ENCODE assay signal across 11 cellular contexts in the genomic region with DNA sequence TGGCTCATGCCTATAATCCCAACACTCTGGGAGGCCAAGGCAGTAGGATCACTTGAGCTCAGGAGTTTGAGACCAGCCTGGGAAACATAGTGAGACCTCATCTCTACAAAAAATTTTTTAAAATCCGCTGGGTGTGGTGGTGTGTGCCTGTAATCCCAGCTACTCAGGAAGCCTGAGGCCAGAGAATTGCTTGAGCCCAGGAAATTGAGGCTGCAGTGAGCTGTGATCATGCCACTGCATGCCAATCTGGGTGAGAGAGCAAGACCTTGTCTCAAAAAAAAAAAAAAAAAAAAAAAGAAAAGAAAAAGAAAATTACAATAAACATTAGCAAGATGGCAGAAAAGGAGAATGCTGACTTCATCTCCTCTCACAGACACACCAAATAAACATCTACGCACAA. TPM values are rescaled to one million over a fixed set of nuclear protein-coding genes. Genes with fewer than 3 reads are reported as not detected.
A peak's percentile ranks its signal among the peaks of the same experiment; 100 is the strongest.
DNase-seq lines count a peak whose midpoint lies in the region; TF ChIP-seq lines count a peak whose summit lies in the region.
"Not testable (repeated sequence)": the region's sequence is repeated elsewhere in the genome, so short reads cannot be mapped to it uniquely, and the experiment has no call there.
"Had no signal": no experiment of that assay in that cellular context is flagged by ENCODE, and none has a peak within 500 bp of the region (broad histone marks: within the 10 kb centered on the region; RNA-seq: fewer than 3 reads in every experiment).

No MANE protein-coding gene starts in this region.

- not testable (repeated sequence) for H3K4me3 Mint-ChIP-seq in H9; endothelial cell (ENCODE audit: unreplicated experiment); mesothelial cell of epicardium

- not testable (repeated sequence) for H4K8ac ChIP-seq in H9 (replicated peaks; ENCODE audit: insufficient read length, low read depth, low read length); neuronal stem cell (ENCODE audit: low read depth, low read length)

- in situ Hi-C loops in mammary epithelial cell (cut with MboI; ENCODE audit: low sequenced_read_pairs in 2 of 2) = not testable (repeated sequence)

- H3K36me3 ChIP-seq in BLaER1 treated with 17β-estradiol and CSF1 and Interleukin-3, amounts not matched to agents 10 nM and 100 nM; SJSA1; mammary epithelial cell (ENCODE audit: insufficient read depth, low read length); iPS-20b (ENCODE audit: insufficient read depth, low read depth, low read length); neuronal stem cell (replicated peaks in 1 of 2; ENCODE audit: control insufficient read depth in 2 of 2, insufficient read depth in 2 of 2, low read length in 2 of 2): not testable (repeated sequence)

- not testable (repeated sequence) for H3T11ph ChIP-seq in H9 (ENCODE audit: low read length)

- H3K79me2 ChIP-seq in H9 (ENCODE audit: insufficient read depth, low read length); mammary epithelial cell (ENCODE audit: insufficient read depth, low read length): not testable (repeated sequence)

- intact Hi-C loops in mammary epithelial cell (cut with micrococcal nuclease) = not testable (repeated sequence)

- not testable (repeated sequence) for H4K91ac ChIP-seq in H9 (ENCODE audit: insufficient read length, low read depth, low read length); neuronal stem cell (ENCODE audit: low read depth, low read length, poor library complexity)

- CTCF ChIA-PET in mammary epithelial cell (lab: Charles Lee; ENCODE audit: low non-redundant PET) = interaction anchor here (0.7 kb wide), 1 partner anchor 51 kb away, joined by 13 read pairs; no protein-coding TSS in a partner anchor

- not testable (repeated sequence) for H2BK20ac ChIP-seq in H9 (ENCODE audit: low read depth, low read length, poor library complexity, severe bottlenecking)

- peak overlapping the region; percentile 65 for H2AFZ ChIP-seq in H9 (ENCODE audit: low read length)
- H2AFZ ChIP-seq in mammary epithelial cell (ENCODE audit: low read depth, low read length) = peak overlapping the region; percentile 24
- H2AFZ ChIP-seq in neuronal stem cell (ENCODE audit: low read length) = peak overlapping the region; percentile 54

- H3K27me3 Mint-ChIP-seq in H9 (ENCODE audit: low read depth); endothelial cell (ENCODE audit: unreplicated experiment); mesothelial cell of epicardium (ENCODE audit: low read depth): not testable (repeated sequence)

- H4K20me1 ChIP-seq in BLaER1 treated with 17β-estradiol and CSF1 and Interleukin-3, amounts not matched to agents 10 nM and 100 nM; H9 (ENCODE audit: control insufficient read depth, insufficient read depth, insufficient read length); mammary epithelial cell (ENCODE audit: insufficient read depth, low read length): not testable (repeated sequence)

- H3K4me2 ChIP-seq in BLaER1 treated with 17β-estradiol and CSF1 and Interleukin-3, amounts not matched to agents 10 nM and 100 nM = peak overlapping the region; percentile 20 to 58 (median 30); a peak in 18 of 22 replicates
- not testable (repeated sequence) for H3K4me2 ChIP-seq in H9 (ENCODE audit: insufficient read depth, insufficient read length, low read length); mammary epithelial cell (ENCODE audit: insufficient read depth, low read depth, low read length); neuronal stem cell (ENCODE audit: insufficient read depth, low read length, poor library complexity, severe bottlenecking)

- H3K9ac ChIP-seq in BLaER1 treated with 17β-estradiol and CSF1 and Interleukin-3, amounts not matched to agents 10 nM and 100 nM; mammary epithelial cell (ENCODE audit: insufficient read depth, low read length); neuronal stem cell (ENCODE audit: low read depth, low read length, poor library complexity): not testable (repeated sequence)
- peak overlapping the region; percentile 7 for H3K9ac ChIP-seq in H9 (ENCODE audit: extremely low read depth, insufficient read length, low read length)
- peak overlapping the region; percentile 19; the same call in 1 of the 2 replicates for H3K9ac ChIP-seq in iPS-20b (ENCODE audit: low read depth, low read length)

- not testable (repeated sequence) for H2BK12ac ChIP-seq in H9 (ENCODE audit: insufficient read length, low read depth, low read length); neuronal stem cell (ENCODE audit: low read length)

- H3K27ac ChIP-seq in BLaER1 treated with 17β-estradiol and CSF1 and Interleukin-3, amounts not matched to agents 10 nM and 100 nM; H9 (ENCODE audit: insufficient read length, low read depth, low read length); mammary epithelial cell (ENCODE audit: insufficient read depth, low read depth, low read length); iPS-20b (ENCODE audit: low read length); neuronal stem cell (replicated peaks; ENCODE audit: low read length): not testable (repeated sequence)
- peak overlapping the region; percentile 92 for H3K27ac ChIP-seq in SJSA1

- not testable (repeated sequence) for H3K23ac ChIP-seq in H9 (ENCODE audit: insufficient read length, low read depth, low read length); neuronal stem cell (ENCODE audit: low read depth, low read length, poor library complexity)

- H2BK15ac ChIP-seq in H9 (ENCODE audit: low read depth, low read length); neuronal stem cell (ENCODE audit: low read length): not testable (repeated sequence)

- peaks cover 20 to 42% (median 29%) of the 10 kb centered on the region in 11 experiments for H3K9me3 ChIP-seq in BLaER1 treated with 17β-estradiol and CSF1 and Interleukin-3, amounts not matched to agents 10 nM and 100 nM (replicated peaks in 1 of 11)
- H3K9me3 ChIP-seq in H9 (ENCODE audit: control insufficient read depth, low read depth, low read length); SJSA1 (replicated peaks); mammary epithelial cell (replicated peaks; ENCODE audit: insufficient read depth, low read length); iPS-20b (ENCODE audit: insufficient read depth, low read depth, low read length); neuronal stem cell (replicated peaks in 1 of 2; ENCODE audit: control insufficient read depth in 2 of 2, insufficient read depth in 1 of 2, low read depth in 1 of 2, low read length in 2 of 2): not testable (repeated sequence)

- not testable (repeated sequence) for BruUV-seq in mammary epithelial cell (replicated peaks; lab: Mats Ljungman, UMichigan)

- dilution Hi-C loops in mammary epithelial cell (cut with HindIII; ENCODE audit: low sequenced_read_pairs) = not testable (repeated sequence)

- H3K9me3 Mint-ChIP-seq in H9 (peaks cover 8 to 15% of the 10 kb centered on the region in 2 experiments), mesothelial cell of epicardium (peaks cover 26% of the 10 kb centered on the region)
- H3K9me3 Mint-ChIP-seq in endothelial cell (ENCODE audit: unreplicated experiment) = not testable (repeated sequence)

- not testable (repeated sequence) for H4K5ac ChIP-seq in H9 (ENCODE audit: insufficient read length, low read depth, low read length)

- not testable (repeated sequence) for H3K18ac ChIP-seq in H9 (ENCODE audit: insufficient read length, low read depth, low read length); neuronal stem cell (ENCODE audit: low read length)

- H3K27me3 ChIP-seq in BLaER1 treated with 17β-estradiol and CSF1 and Interleukin-3, amounts not matched to agents 10 nM and 100 nM; H9 (ENCODE audit: insufficient read depth, low read length); SJSA1 (replicated peaks); mammary epithelial cell (ENCODE audit: insufficient read depth, low read length); iPS-20b (ENCODE audit: insufficient read depth, low read length); neuronal stem cell (ENCODE audit: control insufficient read depth in 3 of 3, insufficient read depth in 3 of 3, low read depth in 1 of 3, low read length in 3 of 3): not testable (repeated sequence)

- not testable (repeated sequence) for H3K36me3 Mint-ChIP-seq in H9 (ENCODE audit: insufficient read depth in 1 of 3, low read depth in 3 of 3); endothelial cell (ENCODE audit: low read depth, unreplicated experiment)
- H3K36me3 Mint-ChIP-seq in mesothelial cell of epicardium = peaks cover 12% of the 10 kb centered on the region

- H3K23me2 ChIP-seq in H9 (ENCODE audit: insufficient read length, low read depth, low read length, poor library complexity, severe bottlenecking) = not testable (repeated sequence)

- WGBS in H9 (ENCODE audit: extremely low coverage, insufficient read length, low lambda C conversion rate) = no CpG with 5 or more reads among the region's 2 CpGs
- 75% methylated on average over 2 of the region's 2 CpGs for WGBS in mammary epithelial cell (ENCODE audit: low coverage, missing lambda C conversion rate)
- WGBS in neuronal stem cell (ENCODE audit: extremely low coverage in 2 of 2, insufficient read length in 2 of 2, insufficient replicate concordance in 1 of 2), 2 donors = no CpG with 5 or more reads among the region's 2 CpGs

- H3K4me1 Mint-ChIP-seq in H9 = peaks cover 18 to 21% of the 10 kb centered on the region in 2 experiments
- H3K4me1 Mint-ChIP-seq in endothelial cell (ENCODE audit: unreplicated experiment) = peaks cover 16% of the 10 kb centered on the region
- H3K4me1 Mint-ChIP-seq in mesothelial cell of epicardium = not testable (repeated sequence)

- peaks cover 26 to 48% (median 38%) of the 10 kb centered on the region in 10 experiments for H3K4me1 ChIP-seq in BLaER1 treated with 17β-estradiol and CSF1 and Interleukin-3, amounts not matched to agents 10 nM and 100 nM
- not testable (repeated sequence) for H3K4me1 ChIP-seq in H9 (ENCODE audit: insufficient read depth, low read length); mammary epithelial cell (ENCODE audit: insufficient read depth, low read length); neuronal stem cell (ENCODE audit: control insufficient read depth in 2 of 2, insufficient read depth in 1 of 2, low read depth in 1 of 2, low read length in 2 of 2)
- H3K4me1 ChIP-seq in SJSA1 (replicated peaks) = peaks cover 31% of the 10 kb centered on the region
- peaks cover 23% of the 10 kb centered on the region for H3K4me1 ChIP-seq in iPS-20b (ENCODE audit: insufficient read depth, low read length)

- not testable (repeated sequence) for H2AK5ac ChIP-seq in H9 (ENCODE audit: insufficient read length, low read length); neuronal stem cell (ENCODE audit: low read depth, low read length)

- not testable (repeated sequence) for H3K79me1 ChIP-seq in H9 (ENCODE audit: insufficient read depth, low read depth, low read length, poor library complexity, severe bottlenecking); neuronal stem cell (ENCODE audit: low read depth, low read length)

- not testable (repeated sequence) for H3K4me3 ChIP-seq in BLaER1 treated with 17β-estradiol and CSF1 and Interleukin-3, amounts not matched to agents 10 nM and 100 nM; SJSA1; mammary epithelial cell (replicated peaks in 1 of 3; ENCODE audit: insufficient read depth in 1 of 3, low read depth in 2 of 3, low read length in 3 of 3); iPS-20b (ENCODE audit: low read length); neuronal stem cell (ENCODE audit: low read length in 2 of 2)

- DNase-seq in H9; mammary epithelial cell; endothelial cell (ENCODE audit: low spot score); mesothelial cell of epicardium (ENCODE audit: low spot score in 2 of 2, unreplicated experiment in 2 of 2); neuronal stem cell (ENCODE audit: low spot score): not testable (repeated sequence)
- peak in 1 of 2 experiments; percentile 60 for DNase-seq in SJSA1 (ENCODE audit: low read depth in 1 of 2, low spot score in 2 of 2)

- H3K27ac Mint-ChIP-seq in H9 (peak overlapping the region in 2 of 3 experiments; percentile 72 to 77; a peak in 4 of 7 replicates), endothelial cell (ENCODE audit: unreplicated experiment) (peak overlapping the region; percentile 99), mesothelial cell of epicardium (peak overlapping the region; percentile 49)

- H3K56ac ChIP-seq in H9 (ENCODE audit: insufficient read length, low read depth, low read length) = not testable (repeated sequence)

- not testable (repeated sequence) for H2BK5ac ChIP-seq in H9 (ENCODE audit: insufficient read length, low read length); neuronal stem cell (ENCODE audit: low read length)

- H2BK120ac ChIP-seq in H9 (ENCODE audit: low read depth, low read length, poor library complexity, severe bottlenecking); neuronal stem cell (ENCODE audit: low read depth, low read length): not testable (repeated sequence)

- not testable (repeated sequence) for H3K4ac ChIP-seq in H9 (ENCODE audit: low read depth, low read length); neuronal stem cell (ENCODE audit: low read length)

- H3K14ac ChIP-seq in H9 (ENCODE audit: insufficient read depth, low read length); neuronal stem cell (ENCODE audit: low read length): not testable (repeated sequence)

- TF ChIP-seq CTCF in H9 (conservative IDR thresholded peaks at IDR 0.05); mammary epithelial cell (conservative IDR thresholded peaks at IDR 0.05 in 1 of 2, IDR thresholded peaks at IDR 0.05 in 1 of 2; ENCODE audit: extremely low read depth in 1 of 2, insufficient read depth in 1 of 2, low read depth in 1 of 2, low read length in 2 of 2); endothelial cell (IDR thresholded peaks at IDR 0.05; ENCODE audit: unreplicated experiment); mesothelial cell of epicardium (IDR thresholded peaks at IDR 0.05; ENCODE audit: unreplicated experiment): not testable (repeated sequence)

RNA-seq across cellular contexts. Expression of gene MYLK3, which starts 36.4 kb away (rescaled TPM):
- total RNA-seq in H9 (2021) = 0.39 and 0.90 TPM in 2 replicates
- total RNA-seq in SJSA1 (2014; rRNA removed; shearing (Covaris generic)) = 0.13 TPM in 1 of 2 replicates, not detected in the other
- under 1 TPM; 0.17 to 0.40 TPM for total RNA-seq in mammary epithelial cell
- polyA plus RNA-seq in mammary epithelial cell = 0.01 TPM
- polyA minus RNA-seq in mammary epithelial cell = not detected
- total RNA-seq in endothelial cell (ENCODE audit: unreplicated experiment) = 0.95 TPM
- total RNA-seq in mesothelial cell of epicardium = 1.4 to 1.7 TPM (median 1.6 TPM) in 3 replicates
- 0.10 TPM for polyA plus RNA-seq in neuronal stem cell (2013, experiment 1 of 2)
- polyA plus RNA-seq in neuronal stem cell (2013, experiment 2 of 2) = 0.11 TPM
- total RNA-seq: CD4-positive, CD25-positive, alpha-beta regulatory T cell had no signal
- polyA plus RNA-seq: CD4-positive, CD25-positive, alpha-beta regulatory T cell; CD8-positive, alpha-beta memory T cell; IgD-negative memory B cell had no signal

RNA-seq across cellular contexts. Expression of gene C16orf87, which starts 46.4 kb away (rescaled TPM):
- 16.7 and 18.2 TPM in 2 replicates for total RNA-seq in H9 (2021)
- 33.9 and 37.2 TPM in 2 replicates for total RNA-seq in SJSA1 (2014; rRNA removed; shearing (Covaris generic))
- total RNA-seq in mammary epithelial cell = 10 to 100 TPM in 1 of 2 donors, 1 to 10 TPM in 1; 8.0 to 12.3 TPM
- 3.5 TPM for polyA plus RNA-seq in mammary epithelial cell
- polyA minus RNA-seq in mammary epithelial cell = 4.4 TPM
- 15.3 TPM for total RNA-seq in endothelial cell (ENCODE audit: unreplicated experiment)
- 28.2 to 29.5 TPM (median 28.6 TPM) in 3 replicates for total RNA-seq in mesothelial cell of epicardium
- polyA plus RNA-seq in neuronal stem cell (2013, experiment 1 of 2) = 33.7 TPM
- 35.6 TPM for polyA plus RNA-seq in neuronal stem cell (2013, experiment 2 of 2)

Comparison
In these comparisons a context has a peak if more than half of its experiments do, and no peak if none do; other contexts are left out.
1. H3K27ac Mint-ChIP-seq: peak in every context shown above with its lines; median percentile 99 in endothelial cell; 74 in H9; 49 in mesothelial cell of epicardium.